30 cellular contexts compared by ENCODE assay signal in the genomic region with DNA sequence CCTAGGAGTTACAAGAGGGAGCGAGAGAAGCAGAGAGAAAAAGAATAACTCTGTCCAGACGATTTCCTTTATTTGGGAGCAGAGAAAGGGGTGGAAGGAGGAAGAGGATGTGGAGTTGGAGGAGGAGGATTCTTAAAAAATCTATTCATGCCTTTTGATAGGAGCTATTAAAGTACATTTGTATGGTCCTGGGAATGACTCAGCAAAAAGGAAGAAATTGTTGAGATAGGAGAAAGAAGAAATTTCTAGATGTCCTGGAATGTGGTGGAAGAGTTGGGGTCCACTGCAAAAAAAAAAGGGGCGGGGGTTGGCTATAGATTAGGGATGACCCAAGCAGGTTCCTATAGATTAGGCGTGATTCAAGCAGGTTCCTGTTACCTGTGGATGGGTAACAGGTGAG. TPM values are rescaled to one million over a fixed set of nuclear protein-coding genes. Genes with fewer than 3 reads are reported as not detected.
"Had no signal": no experiment of that assay in that cellular context is flagged by ENCODE, and none has a peak within 500 bp of the region (broad histone marks: within the 10 kb centered on the region; RNA-seq: fewer than 3 reads in every experiment).

No MANE protein-coding gene starts in this region.

- H3K4me1 Mint-ChIP-seq: mesothelial cell of epicardium, naive B cell had no signal

- H3K27ac ChIP-seq: colonic mucosa, dorsolateral prefrontal cortex, epithelial cell of prostate, esophagus squamous epithelium, gastrocnemius medialis, heart right ventricle, left lung, lower lobe of right lung had no signal

- H3K36me3 Mint-ChIP-seq: naive B cell had no signal

- H3K27ac Mint-ChIP-seq: mesothelial cell of epicardium, naive B cell had no signal

- H3K4me3 ChIP-seq: colonic mucosa, dorsolateral prefrontal cortex, esophagus squamous epithelium, gastrocnemius medialis, heart right ventricle, left lung, lower lobe of right lung, mucosa of descending colon had no signal

- ATAC-seq: esophagus mucosa, gastrocnemius medialis, heart right ventricle, left cardiac atrium, left lung, left ventricle myocardium superior, lower lobe of right lung, mucosa of descending colon had no signal

- H3K36me3 ChIP-seq: colonic mucosa, esophagus squamous epithelium, gastrocnemius medialis, heart right ventricle, left lung, lower lobe of right lung had no signal

- H3K4me1 ChIP-seq: colonic mucosa, esophagus squamous epithelium, gastrocnemius medialis, heart right ventricle, left lung, lower lobe of right lung had no signal

- H3K4me3 Mint-ChIP-seq: mesothelial cell of epicardium, naive B cell had no signal

- H3K27me3 ChIP-seq: colonic mucosa, esophagus squamous epithelium, gastrocnemius medialis had no signal

- FAIRE-seq: endometrium, islet of Langerhans, keratinocyte had no signal

- H3K9me3 ChIP-seq: colonic mucosa, esophagus squamous epithelium, gastrocnemius medialis, lower lobe of right lung had no signal

- DNase-seq: colonic mucosa; dermis blood vessel endothelial cell; dorsolateral prefrontal cortex; effector CD4-positive, alpha-beta T cell; effector memory CD4-positive, alpha-beta T cell; erythroblast; esophagus squamous epithelium; foreskin fibroblast; foreskin melanocyte; gastrocnemius medialis; glutamatergic neuron; head of caudate nucleus; heart right ventricle; hippocampal formation; left cardiac atrium; left lung; left ventricle myocardium superior; lower lobe of right lung; mesenchymal stem cell; mucosa of descending colon; naive B cell had no signal

RNA-seq across cellular contexts. Expression of a gene that starts 32.4 kb away (rescaled TPM):
- total RNA-seq: dermis blood vessel endothelial cell, esophagus mucosa, gastrocnemius medialis, glomerular endothelial cell, left ventricle myocardium superior, lung microvascular endothelial cell, myocyte had no signal
- polyA plus RNA-seq: keratinocyte had no signal
